In genomic region chr1:162270016-162270415, GRCh38 we compare ENCODE assay signal across 22 cellular contexts.
A peak's percentile ranks its signal among the peaks of the same experiment; 100 is the strongest.
DNase-seq lines count a peak whose midpoint lies in the region; ATAC-seq and TF ChIP-seq lines count a peak whose summit lies in the region.
"Had no signal": no experiment of that assay in that cellular context is flagged by ENCODE, and none has a peak within 500 bp of the region (broad histone marks: within the 10 kb centered on the region; RNA-seq: fewer than 3 reads in every experiment).

No MANE protein-coding gene starts in this region.

- no peak overlapping the region for H3K14ac ChIP-seq in H9 (ENCODE audit: insufficient read depth, low read length)

- POLR2A ChIA-PET in WTC11 (lab: Charles Lee) = interaction anchor here (0.6 kb wide), 1 partner anchor 44 kb away, joined by 3 read pairs; no protein-coding TSS in a partner anchor

- H3K27me3 Mint-ChIP-seq in H9 (ENCODE audit: low read depth) (no peaks in the 10 kb centered on the region), WTC11 (ENCODE audit: low read depth) (no peaks in the 10 kb centered on the region)

- H3K18ac ChIP-seq in H9 (ENCODE audit: insufficient read length, low read depth, low read length) = no peak overlapping the region

- TF ChIP-seq CTCF in breast epithelium (IDR thresholded peaks at IDR 0.05) = no peak
- no peak for TF ChIP-seq CTCF in mammary epithelial cell (conservative IDR thresholded peaks at IDR 0.05 in 1 of 2, IDR thresholded peaks at IDR 0.05 in 1 of 2; ENCODE audit: extremely low read depth in 1 of 2, insufficient read depth in 1 of 2, low read depth in 1 of 2, low read length in 2 of 2)
- TF ChIP-seq CTCF in H9 (conservative IDR thresholded peaks at IDR 0.05) = no peak
- no peak for TF ChIP-seq CTCF in WTC11 (IDR thresholded peaks at IDR 0.05)

- H3K27ac ChIP-seq in breast epithelium = peak overlapping the region; percentile 58 to 61
- no peak overlapping the region for H3K27ac ChIP-seq in mammary epithelial cell (ENCODE audit: insufficient read depth, low read depth, low read length)
- H3K27ac ChIP-seq in H9 (ENCODE audit: insufficient read length, low read depth, low read length) = no peak overlapping the region
- H3K27ac ChIP-seq: BLaER1, C4-2B, GM23248 had no signal

- peaks cover 2 to 11% of the 10 kb centered on the region in 2 experiments; a peak in 3 of 4 replicates for H3K4me1 Mint-ChIP-seq in H9
- H3K4me1 Mint-ChIP-seq in WTC11 = no peaks in the 10 kb centered on the region
- H3K4me1 Mint-ChIP-seq: B cell; CD4-positive, CD25-positive, alpha-beta regulatory T cell had no signal

- 88% methylated on average over 2 of the region's 2 CpGs for WGBS in mammary epithelial cell (ENCODE audit: low coverage, missing lambda C conversion rate)
- whole genome bisulfite sequencing in H9 (ENCODE audit: extremely low coverage, insufficient read length, low lambda C conversion rate) = no CpG with 5 or more reads among the region's 2 CpGs

- H3K79me2 ChIP-seq in mammary epithelial cell (ENCODE audit: insufficient read depth, low read length) (no peaks in the 10 kb centered on the region), H9 (ENCODE audit: insufficient read depth, low read length) (no peaks in the 10 kb centered on the region)

- no peak overlapping the region for H3T11ph ChIP-seq in H9 (ENCODE audit: low read length)

- H3K9me3 Mint-ChIP-seq in H9 (no peaks in the 10 kb centered on the region), WTC11 (no peaks in the 10 kb centered on the region)
- H3K9me3 Mint-ChIP-seq: CD8-positive, alpha-beta T cell; HFFc6 had no signal

- no peak overlapping the region for H2BK15ac ChIP-seq in H9 (ENCODE audit: low read depth, low read length)

- H3K56ac ChIP-seq in H9 (ENCODE audit: insufficient read length, low read depth, low read length) = no peak overlapping the region

- no peak overlapping the region for H3K23ac ChIP-seq in H9 (ENCODE audit: insufficient read length, low read depth, low read length)

- H4K91ac ChIP-seq in H9 (ENCODE audit: insufficient read length, low read depth, low read length) = no peak overlapping the region

- H3K4me3 ChIP-seq in breast epithelium (no peak overlapping the region), mammary epithelial cell (replicated peaks in 1 of 3; ENCODE audit: insufficient read depth in 1 of 3, low read depth in 2 of 3, low read length in 3 of 3) (no peak overlapping the region)
- H3K4me3 ChIP-seq: BLaER1, GM12878, GM23248 had no signal

- intact Hi-C loops in breast epithelium (cut with DNase I; ENCODE audit: low total_unique reads) (no loop called here), mammary epithelial cell (cut with micrococcal nuclease) (no loop called here)

- no peaks in the 10 kb centered on the region for H3K79me1 ChIP-seq in H9 (ENCODE audit: insufficient read depth, low read depth, low read length, poor library complexity, severe bottlenecking)

- dilution Hi-C loops in mammary epithelial cell (cut with HindIII; ENCODE audit: low sequenced_read_pairs) = no loop called here

- in situ Hi-C loops in mammary epithelial cell (cut with MboI; ENCODE audit: low sequenced_read_pairs in 2 of 2) = loop anchor here in 1 of 2 donors (10.0 kb wide), 1 partner anchor 215 kb away; no protein-coding TSS in a partner anchor

- H4K5ac ChIP-seq in H9 (ENCODE audit: insufficient read length, low read depth, low read length) = no peak overlapping the region

- no peaks in the 10 kb centered on the region for H4K20me1 ChIP-seq in mammary epithelial cell (ENCODE audit: insufficient read depth, low read length)
- H4K20me1 ChIP-seq in H9 (ENCODE audit: control insufficient read depth, insufficient read depth, insufficient read length) = no peaks in the 10 kb centered on the region
- H4K20me1 ChIP-seq: BLaER1 had no signal

- H2BK20ac ChIP-seq in H9 (ENCODE audit: low read depth, low read length, poor library complexity, severe bottlenecking) = peak overlapping the region; percentile 26

- H3K4me2 ChIP-seq in mammary epithelial cell (ENCODE audit: insufficient read depth, low read depth, low read length) = no peak overlapping the region
- no peak overlapping the region for H3K4me2 ChIP-seq in H9 (ENCODE audit: insufficient read depth, insufficient read length, low read length)
- H3K4me2 ChIP-seq: BLaER1 had no signal

- no peak overlapping the region for H3K9ac ChIP-seq in mammary epithelial cell (ENCODE audit: insufficient read depth, low read length)
- H3K9ac ChIP-seq in H9 (ENCODE audit: extremely low read depth, insufficient read length, low read length) = no peak overlapping the region
- H3K9ac ChIP-seq: BLaER1, GM23248 had no signal

- H3K36me3 ChIP-seq in breast epithelium (no peaks in the 10 kb centered on the region), mammary epithelial cell (ENCODE audit: insufficient read depth, low read length) (no peaks in the 10 kb centered on the region)
- H3K36me3 ChIP-seq: BLaER1 had no signal

- no peak for TF ChIP-seq POLR2A in breast epithelium (IDR thresholded peaks at IDR 0.05)

- no peaks in the 10 kb centered on the region for H3K27me3 ChIP-seq in breast epithelium
- H3K27me3 ChIP-seq in mammary epithelial cell (ENCODE audit: insufficient read depth, low read length) = no peaks in the 10 kb centered on the region
- no peaks in the 10 kb centered on the region for H3K27me3 ChIP-seq in H9 (ENCODE audit: insufficient read depth, low read length)
- H3K27me3 ChIP-seq: BLaER1 had no signal

- peak overlapping the region in 1 of 3 experiments; percentile 55; a peak in 2 of 7 replicates for H3K27ac Mint-ChIP-seq in H9
- no peak overlapping the region for H3K27ac Mint-ChIP-seq in WTC11
- H3K27ac Mint-ChIP-seq: B cell; CD4-positive, CD25-positive, alpha-beta regulatory T cell; CD8-positive, alpha-beta T cell; HFFc6 had no signal

- no peaks in the 10 kb centered on the region for H3K9me3 ChIP-seq in breast epithelium
- H3K9me3 ChIP-seq in mammary epithelial cell (replicated peaks; ENCODE audit: insufficient read depth, low read length) = no peaks in the 10 kb centered on the region
- no peaks in the 10 kb centered on the region for H3K9me3 ChIP-seq in H9 (ENCODE audit: control insufficient read depth, low read depth, low read length)
- H3K9me3 ChIP-seq: BLaER1, Caco-2 had no signal

- H3K4me3 Mint-ChIP-seq in H9 (no peak overlapping the region), WTC11 (no peak overlapping the region)
- H3K4me3 Mint-ChIP-seq: B cell; CD4-positive, CD25-positive, alpha-beta regulatory T cell; CD8-positive, alpha-beta T cell; HFFc6 had no signal

- H4K8ac ChIP-seq in H9 (replicated peaks; ENCODE audit: insufficient read length, low read depth, low read length) = no peak overlapping the region

- CTCF ChIA-PET in mammary epithelial cell (lab: Charles Lee; ENCODE audit: low non-redundant PET) = no interaction called here
- CTCF ChIA-PET in WTC11 (lab: Charles Lee) = no interaction called here

- H2AK5ac ChIP-seq in H9 (ENCODE audit: insufficient read length, low read length) = no peak overlapping the region

- H3K36me3 Mint-ChIP-seq in H9 (ENCODE audit: insufficient read depth in 1 of 3, low read depth in 3 of 3) = peaks cover 0 to 2% (median 0%) of the 10 kb centered on the region in 3 experiments; a peak in 1 of 7 replicates
- no peaks in the 10 kb centered on the region for H3K36me3 Mint-ChIP-seq in WTC11
- H3K36me3 Mint-ChIP-seq: CD4-positive, CD25-positive, alpha-beta regulatory T cell; CD8-positive, alpha-beta T cell had no signal

- no peak overlapping the region for H2BK120ac ChIP-seq in H9 (ENCODE audit: low read depth, low read length, poor library complexity, severe bottlenecking)

- no peak overlapping the region for H2BK5ac ChIP-seq in H9 (ENCODE audit: insufficient read length, low read length)

- H3K4ac ChIP-seq in H9 (ENCODE audit: low read depth, low read length) = no peak overlapping the region

- BruUV-seq in mammary epithelial cell (replicated peaks; lab: Mats Ljungman, UMichigan) = no TSS peak

- H3K4me1 ChIP-seq in breast epithelium (no peaks in the 10 kb centered on the region), mammary epithelial cell (ENCODE audit: insufficient read depth, low read length) (no peaks in the 10 kb centered on the region), H9 (ENCODE audit: insufficient read depth, low read length) (no peaks in the 10 kb centered on the region)
- H3K4me1 ChIP-seq: BLaER1, Caco-2 had no signal

- H2AFZ ChIP-seq in mammary epithelial cell (ENCODE audit: low read depth, low read length) (no peak overlapping the region), H9 (ENCODE audit: low read length) (no peak overlapping the region)
- H2AFZ ChIP-seq: GM23248 had no signal

- peak; percentile 16; the same call in 1 of the 2 replicates for ATAC-seq in WTC11
- ATAC-seq: CD8-positive, alpha-beta T cell; GM12878; HCT116 had no signal

- H3K23me2 ChIP-seq in H9 (ENCODE audit: insufficient read length, low read depth, low read length, poor library complexity, severe bottlenecking) = no peaks in the 10 kb centered on the region

- H2BK12ac ChIP-seq in H9 (ENCODE audit: insufficient read length, low read depth, low read length) = no peak overlapping the region

- DNase-seq in breast epithelium (ENCODE audit: low spot score in 2 of 2) (no peak), mammary epithelial cell (no peak), H9 (no peak), WTC11 (ENCODE audit: low spot score) (no peak), NCI-H1417 (lab: John Stamatoyannopoulos, UW) (no peak), nucleus accumbens (lab: John Stamatoyannopoulos, UW) (no peak), occipital lobe (lab: John Stamatoyannopoulos, UW) (no peak)
- DNase-seq: Caco-2; CD4-positive, CD25-positive, alpha-beta regulatory T cell; CD8-positive, alpha-beta T cell; DMS 273 treated with DMSO at 0.1 percent for 48 hours; DMS79; EL; GDM1; GM23248; H7; HFFc6 had no signal

TF ChIP-seq in WTC11, 78 proteins besides CTCF, POLR2A, EP300 and RAD21:
- no peak for TF ChIP-seq ZNF317 (CRISPR knock-in tag; IDR thresholded peaks at IDR 0.05; ENCODE audit: borderline replicate concordance, low read depth)
- no peak for TF ChIP-seq CBFB (CRISPR knock-in tag; IDR thresholded peaks at IDR 0.05; ENCODE audit: low read depth)
- TF ChIP-seq ZMAT4 (CRISPR knock-in tag; IDR thresholded peaks at IDR 0.05) = no peak
- TF ChIP-seq ESRRA (CRISPR knock-in tag; IDR thresholded peaks at IDR 0.05; ENCODE audit: borderline replicate concordance) = no peak
- TF ChIP-seq PREB (CRISPR knock-in tag; IDR thresholded peaks at IDR 0.05; ENCODE audit: borderline replicate concordance) = no peak

Comparison
In these comparisons a context has a peak if more than half of its experiments do, and no peak if none do; other contexts are left out.
1. H3K27ac ChIP-seq: peak in breast epithelium (2 of 2); none in mammary epithelial cell (single experiment) and H9 (single experiment).